27 cellular contexts compared by ENCODE assay signal in the genomic region with DNA sequence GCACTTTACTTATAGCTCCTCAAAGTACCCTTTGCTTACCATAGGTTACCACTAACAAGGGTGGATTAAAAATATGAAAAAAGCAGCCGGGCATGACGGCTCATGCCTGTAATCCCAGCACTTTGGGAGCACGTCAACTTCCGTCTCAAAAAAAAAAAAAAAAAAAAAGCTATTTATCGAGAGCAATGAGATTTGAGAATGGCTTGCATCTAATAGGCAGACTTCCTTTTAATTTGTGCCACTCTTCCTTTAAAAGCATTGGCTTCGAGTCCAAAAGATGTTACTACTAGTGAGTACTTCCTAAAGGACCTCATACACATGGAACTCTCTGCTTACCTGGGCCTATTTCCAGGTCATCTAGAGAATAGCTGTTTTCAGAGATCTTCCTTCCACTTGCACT.
"Had no signal": no experiment of that assay in that cellular context is flagged by ENCODE, and none has a peak within 500 bp of the region (broad histone marks: within the 10 kb centered on the region; RNA-seq: fewer than 3 reads in every experiment).

No MANE protein-coding gene starts in this region.

- DNase-seq: activated B cell treated with CpG ODN at 0.5 μM for 24 hours; activated CD4-positive, alpha-beta T cell treated with anti-CD3 and anti-CD28 coated beads for 1 hour; activated CD4-positive, alpha-beta T cell treated with anti-CD3 and anti-CD28 coated beads, Interleukin-2, amount 10 ng/mL, durations not matched to agents 24 days and 14 days; activated CD4-positive, alpha-beta T cell treated with anti-CD3 and anti-CD28 coated beads, Interleukin-2, amount 50 U/mL, for 48 hours; activated gamma-delta T cell treated with Interleukin-2 at 50 U/mL for 16 hours; activated naive CD4-positive, alpha-beta T cell treated with anti-CD3 and anti-CD28 coated beads, Interleukin-2, amount 10 ng/mL, durations not matched to agents 7 days and 5 days; activated naive CD8-positive, alpha-beta T cell treated with anti-CD3 and anti-CD28 coated beads for 36 hours; activated T-cell treated with anti-CD3 and anti-CD28 coated beads, Interleukin-2, amount 50 U/mL, for 48 hours; anterior cingulate cortex; caudate nucleus; KBM-7; MV-4-11; NCI-H1092 treated with DMSO at 0.1 percent for 48 hours; NCI-H1417 treated with DMSO at 0.1 percent for 48 hours; NCI-H1694; NCI-H2029 treated with DMSO at 0.1 percent for 48 hours; NCI-H345; NCI-H510A; NCI-H526 treated with DMSO at 0.1 percent for 48 hours; NCI-H82; Peyer's patch; SHP77 had no signal

- H3K27ac Mint-ChIP-seq: activated B cell treated with CpG ODN at 0.5 μM for 24 hours; activated CD4-positive, alpha-beta T cell treated with anti-CD3 and anti-CD28 coated beads, Interleukin-2, amount 10 ng/mL, durations not matched to agents 24 days and 14 days; activated naive CD4-positive, alpha-beta T cell treated with anti-CD3 and anti-CD28 coated beads, Interleukin-2, amount 10 ng/mL, durations not matched to agents 7 days and 5 days; activated naive CD8-positive, alpha-beta T cell treated with anti-CD3 and anti-CD28 coated beads for 36 hours; activated T-helper 17 cell treated with anti-CD3 and anti-CD28 coated beads, Interleukin-2, amount 50 U/mL, for 72 hours; T-helper 1 cell treated with Interleukin-12 subunit alpha and Interleukin-12 subunit beta and Interleukin-4 antibody, amounts not matched to agents 30 μg/mL and 1 μg/mL, for 36 hours had no signal

- H3K27me3 ChIP-seq: Peyer's patch, SJSA1 had no signal

- H3K27ac ChIP-seq: Peyer's patch, RWPE1, SJSA1 had no signal

- H3K4me1 Mint-ChIP-seq: activated B cell treated with CpG ODN at 0.5 μM for 24 hours; activated T-helper 17 cell treated with anti-CD3 and anti-CD28 coated beads, Interleukin-2, amount 50 U/mL, for 72 hours had no signal

- H3K9me3 ChIP-seq: Peyer's patch, SJSA1 had no signal

- H3K4me3 ChIP-seq: Peyer's patch, SJSA1 had no signal

- H3K27me3 Mint-ChIP-seq: activated B cell treated with CpG ODN at 0.5 μM for 24 hours; activated CD4-positive, alpha-beta T cell treated with anti-CD3 and anti-CD28 coated beads, Interleukin-2, amount 10 ng/mL, durations not matched to agents 24 days and 14 days; activated naive CD4-positive, alpha-beta T cell treated with anti-CD3 and anti-CD28 coated beads, Interleukin-2, amount 10 ng/mL, durations not matched to agents 7 days and 5 days; activated naive CD8-positive, alpha-beta T cell treated with anti-CD3 and anti-CD28 coated beads for 36 hours; activated T-helper 17 cell treated with anti-CD3 and anti-CD28 coated beads, Interleukin-2, amount 50 U/mL, for 72 hours had no signal

- ATAC-seq: activated T-helper 17 cell treated with anti-CD3 and anti-CD28 coated beads, Interleukin-2, amount 50 U/mL, for 72 hours; SK-N-SH treated with all-trans-retinoic acid at 6 μM for 48 hours had no signal

- H3K4me3 Mint-ChIP-seq: activated B cell treated with CpG ODN at 0.5 μM for 24 hours; activated CD4-positive, alpha-beta T cell treated with anti-CD3 and anti-CD28 coated beads, Interleukin-2, amount 10 ng/mL, durations not matched to agents 24 days and 14 days; activated naive CD4-positive, alpha-beta T cell treated with anti-CD3 and anti-CD28 coated beads, Interleukin-2, amount 10 ng/mL, durations not matched to agents 7 days and 5 days; activated naive CD8-positive, alpha-beta T cell treated with anti-CD3 and anti-CD28 coated beads for 36 hours; activated T-helper 17 cell treated with anti-CD3 and anti-CD28 coated beads, Interleukin-2, amount 50 U/mL, for 72 hours; T-helper 1 cell treated with Interleukin-12 subunit alpha and Interleukin-12 subunit beta and Interleukin-4 antibody, amounts not matched to agents 30 μg/mL and 1 μg/mL, for 36 hours had no signal

- H3K9me3 Mint-ChIP-seq: activated CD4-positive, alpha-beta T cell treated with anti-CD3 and anti-CD28 coated beads, Interleukin-2, amount 10 ng/mL, durations not matched to agents 24 days and 14 days; activated naive CD4-positive, alpha-beta T cell treated with anti-CD3 and anti-CD28 coated beads, Interleukin-2, amount 10 ng/mL, durations not matched to agents 7 days and 5 days; activated naive CD8-positive, alpha-beta T cell treated with anti-CD3 and anti-CD28 coated beads for 36 hours; activated T-helper 17 cell treated with anti-CD3 and anti-CD28 coated beads, Interleukin-2, amount 50 U/mL, for 72 hours; T-helper 1 cell treated with Interleukin-12 subunit alpha and Interleukin-12 subunit beta and Interleukin-4 antibody, amounts not matched to agents 30 μg/mL and 1 μg/mL, for 36 hours had no signal
